In the genomic region with DNA sequence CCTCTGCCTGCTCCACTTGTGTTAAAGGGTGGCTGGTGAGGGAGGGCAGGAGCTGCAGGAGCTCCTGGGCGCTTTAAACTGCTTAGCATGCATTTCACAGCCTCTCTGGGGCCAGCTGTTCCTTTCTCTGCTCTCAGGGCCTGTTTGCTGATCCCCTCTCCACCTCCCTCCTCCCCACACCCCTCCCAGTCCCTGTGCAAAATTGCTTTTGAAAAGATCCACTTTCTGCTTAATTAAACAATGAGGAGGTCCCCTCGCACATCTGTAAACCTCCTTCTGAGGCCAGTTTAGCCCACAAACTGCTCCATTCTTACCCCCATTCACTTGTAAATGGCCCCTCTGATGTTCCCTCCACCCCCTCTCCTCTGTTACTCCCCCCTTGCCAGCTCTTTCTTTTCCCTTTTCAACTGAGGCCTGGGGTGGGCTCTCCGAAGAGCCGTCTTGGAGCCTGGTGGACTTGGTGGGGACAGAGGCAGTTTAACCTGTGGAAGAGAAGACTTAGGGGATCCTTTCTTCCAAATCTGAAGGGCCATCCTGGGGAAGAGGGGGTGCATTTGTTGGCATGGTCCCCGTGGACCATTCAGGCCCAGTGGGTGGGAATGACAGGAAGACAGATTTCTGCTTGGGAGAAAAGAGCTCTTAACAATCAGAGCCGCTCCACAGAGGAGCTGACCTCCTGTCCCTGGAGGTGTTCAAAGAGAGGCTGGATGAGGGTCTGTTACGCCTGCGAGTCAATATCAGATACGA, we compare ENCODE assay signal across 15 cellular contexts. TPM values are rescaled to one million over a fixed set of nuclear protein-coding genes. Genes with fewer than 3 reads are reported as not detected.
DNase-seq lines count a peak whose midpoint lies in the region; ATAC-seq, FAIRE-seq and TF ChIP-seq lines count a peak whose summit lies in the region.
"Had no signal": no experiment of that assay in that cellular context is flagged by ENCODE, and none has a peak within 500 bp of the region (broad histone marks: within the 10 kb centered on the region; RNA-seq: fewer than 3 reads in every experiment).

No MANE protein-coding gene starts in this region.

- WGBS in H1 (ENCODE audit: extremely low coverage in 1 of 2, insufficient coverage in 1 of 2, insufficient read length in 1 of 2, insufficient replicate concordance in 2 of 2, low coverage in 1 of 2, low lambda C conversion rate in 2 of 2, missing lambda C conversion rate in 1 of 2), 2 experiments: 16% methylated on average over 9 of the region's 9 CpGs; no CpG with 5 or more reads in 1 of the 2 experiments

- no peak overlapping the region for H3K9ac ChIP-seq in H1 (replicated peaks in 1 of 4; ENCODE audit: extremely low read depth in 1 of 4, low read depth in 3 of 4, low read length in 3 of 4)

- no peak for TF ChIP-seq EP300 in H1 (IDR thresholded peaks at IDR 0.05; ENCODE audit: borderline replicate concordance in 1 of 2, low read depth in 2 of 2, low read length in 2 of 2)

- H3K27me3 Mint-ChIP-seq in neural crest cell (ENCODE audit: low read depth): peaks cover 33% of the 10 kb centered on the region
- H3K27me3 Mint-ChIP-seq in activated CD4-positive, alpha-beta memory T cell treated with anti-CD3 and anti-CD28 coated beads, Interleukin-2, amount 10 ng/mL, durations not matched to agents 7 days and 5 days: no peaks in the 10 kb centered on the region
- H3K27me3 Mint-ChIP-seq: activated naive CD8-positive, alpha-beta T cell had no signal

- POLR2A ChIA-PET in H1 (lab: Charles Lee; ENCODE audit: partially characterized antibody): interaction anchor here (0.6 to 5.6 kb wide), 15 partner anchors 8 to 221 kb away, joined by 3 to 63 read pairs (median 5); a partner anchor contains a TSS
- POLR2A ChIA-PET in activated CD4-positive, alpha-beta memory T cell treated with anti-CD3 and anti-CD28 coated beads, Interleukin-2, amount 10 ng/mL, durations not matched to agents 7 days and 5 days (lab: Charles Lee): interaction anchor here (0.6 to 3.2 kb wide), 2 partner anchors 12 to 172 kb away, joined by 3 to 12 read pairs; a partner anchor contains a TSS

- peaks cover 21% of the 10 kb centered on the region for H3K36me3 Mint-ChIP-seq in neural crest cell (ENCODE audit: low read depth)
- peaks cover 30% of the 10 kb centered on the region for H3K36me3 Mint-ChIP-seq in activated CD4-positive, alpha-beta memory T cell treated with anti-CD3 and anti-CD28 coated beads, Interleukin-2, amount 10 ng/mL, durations not matched to agents 7 days and 5 days (ENCODE audit: low read depth)

- no peak overlapping the region for H3K23ac ChIP-seq in H1 (ENCODE audit: insufficient read length)

- TF ChIP-seq RAD21 in H1 (IDR thresholded peaks at IDR 0.05 in 1 of 2, conservative IDR thresholded peaks at IDR 0.05 in 1 of 2; ENCODE audit: low read depth in 2 of 2, low read length in 2 of 2): no peak

- peak overlapping the region; percentile 94 for H3K4me3 Mint-ChIP-seq in neural crest cell
- no peak overlapping the region for H3K4me3 Mint-ChIP-seq in activated CD4-positive, alpha-beta memory T cell treated with anti-CD3 and anti-CD28 coated beads, Interleukin-2, amount 10 ng/mL, durations not matched to agents 7 days and 5 days
- H3K4me3 Mint-ChIP-seq: activated naive CD8-positive, alpha-beta T cell had no signal

- no peaks in the 10 kb centered on the region for H3K79me2 ChIP-seq in H1 (ENCODE audit: control insufficient read depth in 1 of 2, insufficient read depth in 2 of 2, low read length in 2 of 2)

- peak overlapping the region; percentile 88 for H3K18ac ChIP-seq in H1 (ENCODE audit: extremely low read depth, low read length)

- peak overlapping the region in 3 of 4 experiments; percentile 11 to 44 (median 24); a peak in 5 of 8 replicates for H3K4me3 ChIP-seq in H1 (ENCODE audit: extremely low read depth in 1 of 4, insufficient read depth in 2 of 4, low read depth in 3 of 4, low read length in 4 of 4)

- peak; percentile 84 for DNase-seq in DMS 273 treated with DMSO at 0.1 percent for 48 hours (lab: John Stamatoyannopoulos, UW)
- peak; percentile 32 for DNase-seq in NCI-H2227 treated with DMSO at 0.1 percent for 48 hours (lab: John Stamatoyannopoulos, UW)
- peak; percentile 68 to 82 for DNase-seq in H1 (ENCODE audit: low read depth in 1 of 2, low spot score in 2 of 2)
- peak; percentile 42 for DNase-seq in neural crest cell (ENCODE audit: low read depth, low spot score)
- no peak for DNase-seq in NK-92 (lab: John Stamatoyannopoulos, UW; ENCODE audit: unreplicated experiment)
- DNase-seq in activated CD4-positive, alpha-beta memory T cell treated with anti-CD3 and anti-CD28 coated beads, Interleukin-2, amount 10 ng/mL, durations not matched to agents 7 days and 5 days: no peak
- DNase-seq: activated CD4-positive, CD25-positive, alpha-beta regulatory T cell treated with anti-CD3 and anti-CD28 coated beads, Interleukin-2, amount 50 U/mL, for 72 hours; activated CD8-positive, alpha-beta memory T cell treated with anti-CD3 and anti-CD28 coated beads, Interleukin-2, amount 50 U/mL, for 48 hours; NCI-H510A treated with DMSO at 0.1 percent for 48 hours had no signal

- no peak for TF ChIP-seq CTCF in H1 (IDR thresholded peaks at IDR 0.05; ENCODE audit: control extremely low read depth in 1 of 3, insufficient read depth in 1 of 3, low read depth in 1 of 3, low read length in 3 of 3)
- no peak for TF ChIP-seq CTCF in neural crest cell (conservative IDR thresholded peaks at IDR 0.05)

- H3K4ac ChIP-seq in H1 (replicated peaks; ENCODE audit: insufficient read length, low read depth, low read length): peak overlapping the region; percentile 17

- H3K56ac ChIP-seq in H1 (replicated peaks; ENCODE audit: insufficient read length, low read depth, low read length): no peak overlapping the region

- peak; percentile 92 for FAIRE-seq in H1 (lab: Jason Lieb, UNC)
- FAIRE-seq: HepG2, RCC 7860 had no signal

- H3K36me3 ChIP-seq in H1 (ENCODE audit: control insufficient read depth in 2 of 4, insufficient read depth in 4 of 4, low read length in 3 of 4): peaks cover 0 to 10% (median under 1%) of the 10 kb centered on the region in 4 experiments; a peak in 6 of 8 replicates

- TF ChIP-seq POLR2A in H1 (IDR thresholded peaks at IDR 0.05; ENCODE audit: control extremely low read depth in 1 of 2, low read depth in 2 of 2, low read length in 2 of 2): no peak

- H4K20me1 ChIP-seq in H1 (replicated peaks in 1 of 2; ENCODE audit: control insufficient read depth in 1 of 2, insufficient read depth in 2 of 2, low read length in 2 of 2): peaks cover 24 to 29% of the 10 kb centered on the region in 2 experiments

- H3K14ac ChIP-seq in H1 (ENCODE audit: insufficient read length): no peak overlapping the region

- peak overlapping the region; percentile 93; the same call in 1 of the 2 replicates for H2AK5ac ChIP-seq in H1 (ENCODE audit: low read depth, low read length)

- peak overlapping the region; percentile 84; the same call in 1 of the 2 replicates for H2BK12ac ChIP-seq in H1 (ENCODE audit: low read depth, low read length)

- H3K27ac ChIP-seq in H1 (ENCODE audit: low read depth, low read length): no peak overlapping the region
- H3K27ac ChIP-seq: neutrophil had no signal

- peak overlapping the region; percentile 97 for H3K27ac Mint-ChIP-seq in neural crest cell (ENCODE audit: unreplicated experiment)
- H3K27ac Mint-ChIP-seq in activated CD4-positive, alpha-beta memory T cell treated with anti-CD3 and anti-CD28 coated beads, Interleukin-2, amount 10 ng/mL, durations not matched to agents 7 days and 5 days: no peak overlapping the region
- H3K27ac Mint-ChIP-seq: activated naive CD8-positive, alpha-beta T cell had no signal

- peak overlapping the region; percentile 5; the same call in 1 of the 2 replicates for H2BK15ac ChIP-seq in H1 (ENCODE audit: low read length)

- peaks cover 73% of the 10 kb centered on the region for H3K4me1 Mint-ChIP-seq in neural crest cell
- H3K4me1 Mint-ChIP-seq in activated CD4-positive, alpha-beta memory T cell treated with anti-CD3 and anti-CD28 coated beads, Interleukin-2, amount 10 ng/mL, durations not matched to agents 7 days and 5 days: no peaks in the 10 kb centered on the region

- no peaks in the 10 kb centered on the region for H3K9me3 Mint-ChIP-seq in neural crest cell
- H3K9me3 Mint-ChIP-seq in activated CD4-positive, alpha-beta memory T cell treated with anti-CD3 and anti-CD28 coated beads, Interleukin-2, amount 10 ng/mL, durations not matched to agents 7 days and 5 days: no peaks in the 10 kb centered on the region

- H4K5ac ChIP-seq in H1 (ENCODE audit: insufficient read length, low read depth, low read length): no peak overlapping the region

- H3K79me1 ChIP-seq in H1 (ENCODE audit: low read depth, low read length): 0 out of 2 replicates have a peak, but pooled peaks cover 6% of the 10 kb centered on the region

- peaks cover 2% of the 10 kb centered on the region; the same call in 1 of the 2 replicates for H3K23me2 ChIP-seq in H1 (ENCODE audit: low read depth, low read length)

- H3K4me1 ChIP-seq in H1 (replicated peaks in 1 of 4; ENCODE audit: control insufficient read depth in 3 of 4, insufficient read depth in 4 of 4, low read length in 3 of 4): peaks cover 26 to 40% (median 36%) of the 10 kb centered on the region in 4 experiments

- H2AFZ ChIP-seq in H1 (ENCODE audit: low read length): no peak overlapping the region

- peak overlapping the region; percentile 48 to 66 for H3K4me2 ChIP-seq in H1 (ENCODE audit: insufficient read depth in 1 of 2, low read depth in 2 of 2, low read length in 2 of 2)

- CTCF ChIA-PET in H1 (lab: Charles Lee; ENCODE audit: partially characterized antibody): interaction anchor here (0.5 to 21.9 kb wide), 11 partner anchors 10 to 121 kb away, joined by 3 to 323 read pairs (median 6); a partner anchor contains a TSS
- CTCF ChIA-PET in activated CD4-positive, alpha-beta memory T cell treated with anti-CD3 and anti-CD28 coated beads, Interleukin-2, amount 10 ng/mL, durations not matched to agents 7 days and 5 days (lab: Charles Lee): interaction anchor here (1.0 to 1.3 kb wide), 2 partner anchors 37 to 56 kb away, joined by 3 to 4 read pairs; no protein-coding TSS in a partner anchor

- H3K27me3 ChIP-seq in H1 (replicated peaks in 1 of 4; ENCODE audit: control insufficient read depth in 3 of 4, extremely low read depth in 1 of 4, insufficient read depth in 3 of 4, low read length in 3 of 4): peaks cover 9 to 68% (median 60%) of the 10 kb centered on the region in 4 experiments
- H3K27me3 ChIP-seq: neutrophil had no signal

- H3K9me3 ChIP-seq in H1 (ENCODE audit: insufficient read depth in 2 of 2, low read depth in 1 of 2, low read length in 1 of 2): no peaks in the 10 kb centered on the region
- H3K9me3 ChIP-seq: neutrophil had no signal

- 0 out of 2 replicates have a peak overlapping the region, but pooled peaks have one; percentile 13 for H2BK20ac ChIP-seq in H1 (ENCODE audit: low read length)

- H2BK5ac ChIP-seq in H1 (ENCODE audit: low read depth, low read length): peak overlapping the region; percentile 75; the same call in 1 of the 2 replicates

- peak overlapping the region; percentile 50 for H4K91ac ChIP-seq in H1 (replicated peaks; ENCODE audit: insufficient read length, low read length)

- no peak overlapping the region for H4K8ac ChIP-seq in H1 (ENCODE audit: extremely low read depth, insufficient read depth, low read length)

- H2BK120ac ChIP-seq in H1 (replicated peaks; ENCODE audit: low read depth, low read length): no peak overlapping the region

- ATAC-seq in HG03095 (IDR thresholded peaks at IDR 0.05; ENCODE audit: unreplicated experiment) (no peak), GM18519 (IDR thresholded peaks at IDR 0.05; ENCODE audit: low FRiP score, unreplicated experiment) (no peak)
- ATAC-seq: HepG2 had no signal

RNA-seq across cellular contexts. Expression of a gene that starts 12.0 kb away (rescaled TPM):
- total RNA-seq in H1 (2021; fragmentation: NEBNext Ultra II Directional; extraction: Animal tissue kit (Norgen Biotek cat#: 25700)): 60.5 and 62.3 TPM in 2 replicates
- 58.3 and 71.9 TPM in 2 replicates for polyA plus RNA-seq in H1 (2011; rRNA removed)
- polyA plus RNA-seq in H1 (2011; cell fraction: cytosol; rRNA removed): 58.0 TPM
- polyA plus RNA-seq in H1 (2011; cell fraction: nucleus; rRNA removed): 74.2 TPM
- 68.0 to 83.5 TPM (median 73.0 TPM) in 4 replicates for polyA plus RNA-seq in H1 (2012, experiment 1 of 2)
- 109 TPM for polyA plus RNA-seq in H1 (2012, experiment 2 of 2)
- polyA plus RNA-seq in H1 (2013, experiment 1 of 2): 42.4 TPM
- 41.2 TPM for polyA plus RNA-seq in H1 (2013, experiment 2 of 2)
- 36.2 and 46.0 TPM in 2 replicates for polyA minus RNA-seq in H1 (2011; rRNA and poly(A)+ RNA removed)
- polyA minus RNA-seq in H1 (2011; cell fraction: cytosol; rRNA and poly(A)+ RNA removed): 21.1 TPM
- polyA minus RNA-seq in H1 (2011; cell fraction: nucleus; rRNA and poly(A)+ RNA removed): 14.4 TPM
- 69.9 and 73.2 TPM in 2 replicates for total RNA-seq in neural crest cell
- 10 to 100 TPM; 62.8 to 64.3 TPM for total RNA-seq in activated CD4-positive, alpha-beta memory T cell treated with anti-CD3 and anti-CD28 coated beads, Interleukin-2, amount 10 ng/mL, durations not matched to agents 7 days and 5 days

RNA-seq across cellular contexts. Expression of a gene that starts 37.5 kb away (rescaled TPM):
- 3.1 and 4.0 TPM in 2 replicates for total RNA-seq in H1 (2021; fragmentation: NEBNext Ultra II Directional; extraction: Animal tissue kit (Norgen Biotek cat#: 25700))
- 5.2 and 7.2 TPM in 2 replicates for polyA plus RNA-seq in H1 (2011; rRNA removed)
- polyA plus RNA-seq in H1 (2011; cell fraction: cytosol; rRNA removed): 5.2 TPM
- polyA plus RNA-seq in H1 (2011; cell fraction: nucleus; rRNA removed): 7.3 TPM
- polyA plus RNA-seq in H1 (2012, experiment 1 of 2): 2.0 to 3.8 TPM (median 3.4 TPM) in 4 replicates
- polyA plus RNA-seq in H1 (2012, experiment 2 of 2): 3.0 TPM
- 5.4 TPM for polyA plus RNA-seq in H1 (2013, experiment 1 of 2)
- polyA plus RNA-seq in H1 (2013, experiment 2 of 2): 5.6 TPM
- polyA minus RNA-seq in H1 (2011; rRNA and poly(A)+ RNA removed): 2.1 and 4.0 TPM in 2 replicates
- polyA minus RNA-seq in H1 (2011; cell fraction: cytosol; rRNA and poly(A)+ RNA removed): 3.6 TPM
- 3.3 TPM for polyA minus RNA-seq in H1 (2011; cell fraction: nucleus; rRNA and poly(A)+ RNA removed)
- 49.7 and 56.4 TPM in 2 replicates for total RNA-seq in neural crest cell
- 1 to 10 TPM; 1.3 TPM for total RNA-seq in activated CD4-positive, alpha-beta memory T cell treated with anti-CD3 and anti-CD28 coated beads, Interleukin-2, amount 10 ng/mL, durations not matched to agents 7 days and 5 days

RNA-seq across cellular contexts. Expression of a gene that starts 42.9 kb away (rescaled TPM):
- 20.5 and 21.1 TPM in 2 replicates for total RNA-seq in H1 (2021; fragmentation: NEBNext Ultra II Directional; extraction: Animal tissue kit (Norgen Biotek cat#: 25700))
- polyA plus RNA-seq in H1 (2011; rRNA removed): 14.9 and 23.1 TPM in 2 replicates
- 14.8 TPM for polyA plus RNA-seq in H1 (2011; cell fraction: cytosol; rRNA removed)
- 24.5 TPM for polyA plus RNA-seq in H1 (2011; cell fraction: nucleus; rRNA removed)
- 12.1 to 19.7 TPM (median 18.6 TPM) in 4 replicates for polyA plus RNA-seq in H1 (2012, experiment 1 of 2)
- polyA plus RNA-seq in H1 (2012, experiment 2 of 2): 20.0 TPM
- 19.0 TPM for polyA plus RNA-seq in H1 (2013, experiment 1 of 2)
- polyA plus RNA-seq in H1 (2013, experiment 2 of 2): 22.2 TPM
- 17.4 and 19.9 TPM in 2 replicates for polyA minus RNA-seq in H1 (2011; rRNA and poly(A)+ RNA removed)
- 16.5 TPM for polyA minus RNA-seq in H1 (2011; cell fraction: cytosol; rRNA and poly(A)+ RNA removed)
- 10.8 TPM for polyA minus RNA-seq in H1 (2011; cell fraction: nucleus; rRNA and poly(A)+ RNA removed)
- total RNA-seq in neural crest cell: 43.0 and 45.6 TPM in 2 replicates
- 10 to 100 TPM; 13.6 to 14.0 TPM for total RNA-seq in activated CD4-positive, alpha-beta memory T cell treated with anti-CD3 and anti-CD28 coated beads, Interleukin-2, amount 10 ng/mL, durations not matched to agents 7 days and 5 days

Comparison
In these comparisons a context has a peak if more than half of its experiments do, and no peak if none do; other contexts are left out.
1. DNase-seq: peak in DMS 273 treated with DMSO at 0.1 percent for 48 hours (single experiment), NCI-H2227 treated with DMSO at 0.1 percent for 48 hours (single experiment), H1 (2 of 2) and neural crest cell (single experiment); none in NK-92 (single experiment) and activated CD4-positive, alpha-beta memory T cell treated with anti-CD3 and anti-CD28 coated beads, Interleukin-2, amount 10 ng/mL, durations not matched to agents 7 days and 5 days (single experiment).
2. RNA of a gene that starts 37.5 kb away (total RNA-seq): 49.7 to 56.4 TPM in neural crest cell; 3.1 to 4.0 TPM in H1 and 1.3 TPM in activated CD4-positive, alpha-beta memory T cell treated with anti-CD3 and anti-CD28 coated beads, Interleukin-2, amount 10 ng/mL, durations not matched to agents 7 days and 5 days; every median in the first group is over 10 times any median in the second.